Comparison of ENCODE assay signal across 13 cellular contexts in genomic region chr6:160428069-160428430, GRCh38.
DNase-seq lines count a peak whose midpoint lies in the region; ATAC-seq and TF ChIP-seq lines count a peak whose summit lies in the region.
"Had no signal": no experiment of that assay in that cellular context is flagged by ENCODE, and none has a peak within 500 bp of the region (broad histone marks: within the 10 kb centered on the region; RNA-seq: fewer than 3 reads in every experiment).

No MANE protein-coding gene starts in this region.

- WGBS in tibial nerve, 2 donors = 33 to 37% methylated on average over 4 of the region's 4 CpGs

- TF ChIP-seq CTCF in choroid plexus epithelial cell (conservative IDR thresholded peaks at IDR 0.05; ENCODE audit: low read depth, low read length) (no peak), lower lobe of right lung (IDR thresholded peaks at IDR 0.05) (no peak), tibial nerve (IDR thresholded peaks at IDR 0.05) (no peak)

- H3K4me3 ChIP-seq in choroid plexus epithelial cell (ENCODE audit: low read depth, low read length) = no peak overlapping the region
- no peak overlapping the region for H3K4me3 ChIP-seq in lower lobe of right lung
- no peak overlapping the region for H3K4me3 ChIP-seq in tibial nerve
- H3K4me3 ChIP-seq: PC-9 had no signal

- TF ChIP-seq POLR2A in tibial nerve (IDR thresholded peaks at IDR 0.05) = no peak

- H3K4me1 ChIP-seq in lower lobe of right lung = peaks cover 7% of the 10 kb centered on the region
- H3K4me1 ChIP-seq in tibial nerve = peaks cover 3 to 58% (median 9%) of the 10 kb centered on the region in 4 donors

- no peaks in the 10 kb centered on the region for H3K9me3 ChIP-seq in lower lobe of right lung
- H3K9me3 ChIP-seq in tibial nerve = no peaks in the 10 kb centered on the region

- peak; percentile 54 to 65 for ATAC-seq in lower lobe of right lung
- ATAC-seq: effector memory CD8-positive, alpha-beta T cell had no signal

- no peaks in the 10 kb centered on the region for H3K27me3 ChIP-seq in lower lobe of right lung (ENCODE audit: low read depth)
- H3K27me3 ChIP-seq in tibial nerve = no peaks in the 10 kb centered on the region

- no peak overlapping the region for H3K27ac ChIP-seq in lower lobe of right lung
- peak overlapping the region in 2 of 4 donors; percentile 48 to 81 for H3K27ac ChIP-seq in tibial nerve
- H3K27ac ChIP-seq: KMS-11, PC-9 had no signal

- peak in 1 of 2 donors; percentile 77 for TF ChIP-seq EP300 in tibial nerve (IDR thresholded peaks at IDR 0.05)

- intact Hi-C loops in lower lobe of right lung (cut with DNase I) = no loop called here

- H3K36me3 ChIP-seq in lower lobe of right lung = no peaks in the 10 kb centered on the region
- no peaks in the 10 kb centered on the region for H3K36me3 ChIP-seq in tibial nerve

- DNase-seq in NCI-H2171 treated with DMSO at 0.1 percent for 48 hours (lab: John Stamatoyannopoulos, UW) = peak; percentile 2
- DNase-seq in NCI-H2171 (lab: John Stamatoyannopoulos, UW) = no peak
- DNase-seq in choroid plexus epithelial cell (ENCODE audit: low read depth) = peak; percentile 67
- peak; percentile 49 for DNase-seq in lower lobe of right lung
- peak; percentile 70 to 71 for DNase-seq in tibial nerve (ENCODE audit: low spot score in 2 of 2)
- no peak for DNase-seq in dermis blood vessel endothelial cell
- DNase-seq in CD1c-positive myeloid dendritic cell (ENCODE audit: extremely low spot score) = no peak
- DNase-seq in NCI-H1417 (lab: John Stamatoyannopoulos, UW) = no peak
- DNase-seq: activated CD4-positive, alpha-beta T cell treated with anti-CD3 and anti-CD28 coated beads, Interleukin-2, amount 10 ng/mL, durations not matched to agents 24 days and 14 days; Calu3; effector memory CD8-positive, alpha-beta T cell; PC-9 had no signal

Comparison
In these comparisons a context has a peak if more than half of its experiments do, and no peak if none do; other contexts are left out.
1. DNase-seq: peak in NCI-H2171 treated with DMSO at 0.1 percent for 48 hours (single experiment), choroid plexus epithelial cell (single experiment), lower lobe of right lung (single experiment) and tibial nerve (2 of 2); none in NCI-H2171 (single experiment), dermis blood vessel endothelial cell (single experiment), CD1c-positive myeloid dendritic cell (single experiment) and NCI-H1417 (0 of 3).